33 cellular contexts compared by ENCODE assay signal in the genomic region with DNA sequence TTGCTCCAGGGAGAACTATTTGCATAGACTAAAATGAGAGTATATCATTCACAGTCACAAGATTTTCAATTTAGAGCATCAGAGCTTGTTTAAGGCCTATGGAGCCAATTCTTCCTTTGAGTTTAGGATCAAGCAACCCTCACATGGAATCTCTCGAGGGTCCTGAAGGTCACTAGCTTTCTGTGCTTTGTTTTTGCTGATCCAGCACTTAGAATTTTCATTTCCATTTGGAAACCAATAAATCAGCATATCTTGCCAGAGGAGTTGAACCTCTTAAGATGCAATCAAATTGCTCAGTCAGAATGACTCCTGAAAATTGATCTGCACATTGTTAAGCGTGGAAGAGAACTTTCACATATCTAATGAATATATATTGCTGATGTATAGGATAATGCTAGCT.
"Had no signal": no experiment of that assay in that cellular context is flagged by ENCODE, and none has a peak within 500 bp of the region (broad histone marks: within the 10 kb centered on the region; RNA-seq: fewer than 3 reads in every experiment).

No MANE protein-coding gene starts in this region.

- H3K4me3 ChIP-seq: adrenal gland, body of pancreas, breast epithelium had no signal

- FAIRE-seq: astrocyte, TTC549 had no signal

- ATAC-seq: activated CD8-positive, alpha-beta T cell treated with anti-CD3 and anti-CD28 coated beads for 36 hours; activated naive CD4-positive, alpha-beta T cell treated with anti-CD3 and anti-CD28 coated beads, Interleukin-2, amount 50 U/mL, for 72 hours; activated T-cell treated with anti-CD3 and anti-CD28 coated beads, Interleukin-2, amount 50 U/mL, for 4 hours; activated T-cell treated with anti-CD3 and anti-CD28 coated beads, Interleukin-2, amount 50 U/mL, for 72 hours; activated T-helper 17 cell treated with anti-CD3 and anti-CD28 coated beads, Interleukin-2, amount 50 U/mL, for 72 hours; body of pancreas had no signal

- H3K4me1 ChIP-seq: adrenal gland, body of pancreas, breast epithelium had no signal

- H3K36me3 ChIP-seq: adrenal gland, brain microvascular endothelial cell, breast epithelium had no signal

- H3K27ac ChIP-seq: adrenal gland, body of pancreas, brain microvascular endothelial cell, breast epithelium, VCaP had no signal

- H3K27me3 ChIP-seq: adrenal gland, body of pancreas, brain microvascular endothelial cell, breast epithelium had no signal

- H3K9me3 ChIP-seq: adrenal gland, body of pancreas had no signal

- DNase-seq: activated B cell treated with CpG ODN at 0.5 μM for 24 hours; activated CD4-positive, alpha-beta memory T cell treated with anti-CD3 and anti-CD28 coated beads for 36 hours; activated CD4-positive, alpha-beta T cell treated with anti-CD3 and anti-CD28 coated beads for 4 hours; activated CD4-positive, alpha-beta T cell treated with anti-CD3 and anti-CD28 coated beads, Interleukin-2, amount 10 ng/mL, durations not matched to agents 24 days and 14 days; activated CD4-positive, alpha-beta T cell treated with anti-CD3 and anti-CD28 coated beads, Interleukin-2, amount 50 U/mL, for 1 hour; activated CD4-positive, alpha-beta T cell treated with anti-CD3 and anti-CD28 coated beads, Interleukin-2, amount 50 U/mL, for 4 hours; activated CD4-positive, CD25-positive, alpha-beta regulatory T cell treated with anti-CD3 and anti-CD28 coated beads, Interleukin-2, amount 50 U/mL, for 72 hours; activated CD8-positive, alpha-beta memory T cell treated with anti-CD3 and anti-CD28 coated beads, Interleukin-2, amount 50 U/mL, for 4 hours; activated CD8-positive, alpha-beta T cell treated with anti-CD3 and anti-CD28 coated beads for 36 hours; activated effector memory CD4-positive, alpha-beta T cell treated with anti-CD3 and anti-CD28 coated beads, Interleukin-2, amount 50 U/mL, for 16 hours; activated gamma-delta T cell treated with Interleukin-2 at 50 U/mL for 16 hours; activated naive CD4-positive, alpha-beta T cell; activated naive CD4-positive, alpha-beta T cell treated with anti-CD3 and anti-CD28 coated beads for 36 hours; activated naive CD4-positive, alpha-beta T cell treated with anti-CD3 and anti-CD28 coated beads, Interleukin-2, amount 50 U/mL, for 16 hours; activated naive CD8-positive, alpha-beta T cell treated with anti-CD3 and anti-CD28 coated beads for 36 hours; activated T-cell treated with anti-CD3 and anti-CD28 coated beads for 4 hours; activated T-cell treated with anti-CD3 and anti-CD28 coated beads, Interleukin-2, amount 50 U/mL, for 1 hour; activated T-cell treated with anti-CD3 and anti-CD28 coated beads, Interleukin-2, amount 50 U/mL, for 4 hours; activated T-cell treated with anti-CD3 and anti-CD28 coated beads, Interleukin-2, amount 50 U/mL, for 72 hours; adrenal gland; amniotic stem cell; aorta; body of pancreas; brain microvascular endothelial cell; central memory CD4-positive, alpha-beta T cell; T-helper 2 cell; T-helper 9 cell had no signal
